In genomic region chr15:91480426-91480825, GRCh38 we compare ENCODE assay signal across 29 cellular contexts.
"Had no signal": no experiment of that assay in that cellular context is flagged by ENCODE, and none has a peak within 500 bp of the region (broad histone marks: within the 10 kb centered on the region; RNA-seq: fewer than 3 reads in every experiment).

No MANE protein-coding gene starts in this region.

- ATAC-seq: natural killer cell; right cardiac atrium; sciatic nerve; stimulated activated naive B cell treated with anti-CD40 and anti-IgM and Interleukin-4, amounts not matched to agents 10 μg/mL and 1 μg/mL and 100 μg/mL, for 72 hours; stimulated activated naive CD8-positive, alpha-beta T cell treated with anti-CD3 and anti-CD28 coated beads, Interleukin-15, Interleukin-2, amounts not matched to agents 100 U/mL and 50 U/mL, for 24 hours had no signal

- H3K4me3 Mint-ChIP-seq: immature natural killer cell; mesothelial cell of epicardium; naive B cell; natural killer cell; nephron progenitor cell; stimulated activated naive B cell treated with anti-CD40 and anti-IgM and Interleukin-4, amounts not matched to agents 10 μg/mL and 1 μg/mL and 100 μg/mL, for 72 hours had no signal

- DNase-seq: hypothalamus; immature natural killer cell; kidney; left ventricle myocardium inferior; mesendoderm; naive B cell; natural killer cell; nephron progenitor cell; ovary; retina; right cardiac atrium; stimulated activated CD4-positive, alpha-beta T cell treated with anti-CD3 and anti-CD28 coated beads, Interleukin-12 subunit alpha, Interleukin-12 subunit beta, amount 100 ng/mL, for 4 hours; stimulated activated CD4-positive, alpha-beta T cell treated with anti-CD3 and anti-CD28 coated beads, Interleukin-15, amount 100 ng/mL, for 24 hours; stimulated activated CD4-positive, alpha-beta T cell treated with anti-CD3 and anti-CD28 coated beads, Interleukin-2, amount 100 ng/mL, for 24 hours; stimulated activated CD4-positive, alpha-beta T cell treated with anti-CD3 and anti-CD28 coated beads, Interleukin-4, amount 100 ng/mL, for 1 hour; stimulated activated naive B cell treated with anti-CD40 and anti-IgM and Interleukin-4, amounts not matched to agents 10 μg/mL and 1 μg/mL and 100 μg/mL, for 72 hours; stimulated activated naive CD8-positive, alpha-beta T cell treated with anti-CD3 and anti-CD28 coated beads, Interleukin-15, Interleukin-2, amounts not matched to agents 100 U/mL and 50 U/mL, for 24 hours; stomach; testis; thyroid gland; transverse colon; upper lobe of left lung had no signal

- H3K4me1 Mint-ChIP-seq: naive B cell; stimulated activated naive B cell treated with anti-CD40 and anti-IgM and Interleukin-4, amounts not matched to agents 10 μg/mL and 1 μg/mL and 100 μg/mL, for 72 hours had no signal

- H3K27ac ChIP-seq: left ventricle myocardium inferior, ovary, skin epidermis, stomach, testis, thyroid gland, transverse colon, upper lobe of left lung, vagina had no signal

- H3K9me3 ChIP-seq: left ventricle myocardium inferior, ovary, stomach, testis, thyroid gland, transverse colon, upper lobe of left lung, vagina had no signal

- H3K36me3 ChIP-seq: left ventricle myocardium inferior, ovary, stomach, thyroid gland, transverse colon, upper lobe of left lung, vagina had no signal

- H3K27me3 ChIP-seq: ovary, stomach, testis, transverse colon, upper lobe of left lung, vagina had no signal

- FAIRE-seq: islet of Langerhans, kidney had no signal

- H3K4me1 ChIP-seq: left ventricle myocardium inferior, stomach, testis, thyroid gland, transverse colon, upper lobe of left lung, vagina had no signal

- H3K4me3 ChIP-seq: left ventricle myocardium inferior, lung, ovary, skin epidermis, stomach, testis, thyroid gland, transverse colon, upper lobe of left lung, vagina had no signal

- H3K27ac Mint-ChIP-seq: immature natural killer cell; mesothelial cell of epicardium; naive B cell; natural killer cell; nephron progenitor cell; progenitor cell of endocrine pancreas; stimulated activated naive B cell treated with anti-CD40 and anti-IgM and Interleukin-4, amounts not matched to agents 10 μg/mL and 1 μg/mL and 100 μg/mL, for 72 hours had no signal

- H3K9me3 Mint-ChIP-seq: immature natural killer cell, natural killer cell, nephron progenitor cell had no signal

- H3K36me3 Mint-ChIP-seq: immature natural killer cell; mesothelial cell of epicardium; naive B cell; natural killer cell; stimulated activated naive B cell treated with anti-CD40 and anti-IgM and Interleukin-4, amounts not matched to agents 10 μg/mL and 1 μg/mL and 100 μg/mL, for 72 hours had no signal
